In the genomic region with DNA sequence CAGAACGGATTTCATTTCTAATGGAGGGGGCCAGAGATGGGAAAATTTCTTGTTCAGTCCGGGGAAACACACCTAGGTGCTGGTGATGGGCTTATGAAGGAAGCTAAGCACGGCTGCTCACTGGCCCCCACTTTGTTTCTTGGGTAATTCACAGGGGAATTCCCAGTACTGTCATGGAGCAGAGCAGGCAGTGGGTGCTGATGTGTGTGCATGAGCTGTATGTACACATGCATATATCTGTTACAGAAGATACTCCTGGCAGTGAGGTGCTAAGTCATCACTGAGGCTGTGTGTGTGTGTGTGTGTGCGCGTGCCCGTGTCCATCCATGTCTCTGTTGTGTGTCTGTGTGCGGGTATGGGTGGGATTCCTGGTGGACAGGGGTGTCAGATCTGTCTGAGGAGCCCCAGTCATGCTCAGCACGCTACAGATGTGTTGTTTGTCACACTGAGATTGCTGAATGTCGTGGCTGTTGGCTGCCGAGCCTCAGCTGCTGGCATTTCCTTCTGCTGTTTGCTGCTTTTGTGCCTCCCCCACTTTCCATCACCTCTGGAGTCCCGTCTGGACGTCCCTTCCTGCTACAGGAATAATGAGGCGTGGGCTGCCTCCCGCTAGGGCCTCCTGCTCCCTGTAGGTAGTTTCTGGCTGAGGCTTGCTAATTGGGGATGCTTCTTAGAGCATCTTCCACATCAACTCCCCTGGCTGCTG, we compare ENCODE assay signal across 1 cellular context.
TF ChIP-seq lines count a peak whose summit lies in the region.

No MANE protein-coding gene starts in this region.

TF ChIP-seq in GM12878, 131 proteins besides CTCF, POLR2A, EP300 and RAD21:
- TF ChIP-seq SMAD5 (IDR thresholded peaks at IDR 0.05; ENCODE audit: low read depth) (no peak), CREM (IDR thresholded peaks at IDR 0.05; ENCODE audit: low read depth) (peak; percentile 28; the same call in 1 of the 2 replicates), ETV6 (conservative IDR thresholded peaks at IDR 0.05 in 1 of 2, IDR thresholded peaks at IDR 0.05 in 1 of 2; ENCODE audit: borderline replicate concordance in 1 of 2, low read depth in 1 of 2) (0 out of 4 replicates have a peak, but pooled peaks of 1 of the 2 experiments have one; percentile 16), IKZF2 (IDR thresholded peaks at IDR 0.05) (peak in 1 of 2 experiments; percentile 28; a peak in 2 of 4 replicates), RELA (IDR thresholded peaks at IDR 0.05; ENCODE audit: borderline replicate concordance, partially characterized antibody) (peak; percentile 86), CBX5 (IDR thresholded peaks at IDR 0.05; ENCODE audit: low read depth) (0 out of 2 replicates have a peak, but pooled peaks have one; percentile 50), ZNF622 (IDR thresholded peaks at IDR 0.05) (no peak), EED (IDR thresholded peaks at IDR 0.05; ENCODE audit: low read depth) (peak; percentile 21; the same call in 1 of the 2 replicates), RBBP5 (conservative IDR thresholded peaks at IDR 0.05) (no peak), SUZ12 (IDR thresholded peaks at IDR 0.05; ENCODE audit: unreplicated experiment) (no peak), MTA3 (IDR thresholded peaks at IDR 0.05; ENCODE audit: borderline replicate concordance, low read length) (no peak), MEF2B (IDR thresholded peaks at IDR 0.05; ENCODE audit: partially characterized antibody, poor library complexity, severe bottlenecking) (peak; percentile 35), HDGF (IDR thresholded peaks at IDR 0.05) (0 out of 2 replicates have a peak, but pooled peaks have one; percentile 38), TCF12 (IDR thresholded peaks at IDR 0.05; ENCODE audit: low read depth, low read length) (no peak), CEBPB (IDR thresholded peaks at IDR 0.05; ENCODE audit: borderline replicate concordance in 1 of 2, low read depth in 2 of 2, low read length in 2 of 2) (no peak), GATAD2B (conservative IDR thresholded peaks at IDR 0.05; ENCODE audit: low read depth) (0 out of 2 replicates have a peak, but pooled peaks have one; percentile 34), PML (IDR thresholded peaks at IDR 0.05; ENCODE audit: low read length) (peak; percentile 71), BCL3 (IDR thresholded peaks at IDR 0.05; ENCODE audit: borderline replicate concordance, insufficient read depth, low read depth, low read length, poor library complexity, severe bottlenecking) (peak; percentile 11), CUX1 (IDR thresholded peaks at IDR 0.05; ENCODE audit: insufficient replicate concordance, low read depth, low read length) (no peak), ASH2L (IDR thresholded peaks at IDR 0.05; ENCODE audit: borderline replicate concordance, low read depth) (no peak), POU2F2 (IDR thresholded peaks at IDR 0.05; ENCODE audit: borderline replicate concordance, low read depth, low read length) (peak; percentile 22; the same call in 1 of the 3 replicates), POLR2AphosphoS5 (IDR thresholded peaks at IDR 0.05; ENCODE audit: low read length) (peak; percentile 51), SP1 (IDR thresholded peaks at IDR 0.05; ENCODE audit: low read depth, low read length) (no peak), PAX5 (IDR thresholded peaks at IDR 0.05; ENCODE audit: borderline replicate concordance, low read depth, low read length) (peak; percentile 36; the same call in 1 of the 2 replicates), YY1 (IDR thresholded peaks at IDR 0.05; ENCODE audit: low read depth, low read length) (peak; percentile 67), SMARCA5 (IDR thresholded peaks at IDR 0.05) (no peak), CREB1 (IDR thresholded peaks at IDR 0.05; ENCODE audit: low read depth) (peak; percentile 21; the same call in 1 of the 2 replicates)
- TF ChIP-seq, protein P1, sequence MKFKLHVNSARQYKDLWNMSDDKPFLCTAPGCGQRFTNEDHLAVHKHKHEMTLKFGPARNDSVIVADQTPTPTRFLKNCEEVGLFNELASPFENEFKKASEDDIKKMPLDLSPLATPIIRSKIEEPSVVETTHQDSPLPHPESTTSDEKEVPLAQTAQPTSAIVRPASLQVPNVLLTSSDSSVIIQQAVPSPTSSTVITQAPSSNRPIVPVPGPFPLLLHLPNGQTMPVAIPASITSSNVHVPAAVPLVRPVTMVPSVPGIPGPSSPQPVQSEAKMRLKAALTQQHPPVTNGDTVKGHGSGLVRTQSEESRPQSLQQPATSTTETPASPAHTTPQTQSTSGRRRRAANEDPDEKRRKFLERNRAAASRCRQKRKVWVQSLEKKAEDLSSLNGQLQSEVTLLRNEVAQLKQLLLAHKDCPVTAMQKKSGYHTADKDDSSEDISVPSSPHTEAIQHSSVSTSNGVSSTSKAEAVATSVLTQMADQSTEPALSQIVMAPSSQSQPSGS (IDR thresholded peaks at IDR 0.05; ENCODE audit: low read length): peak; percentile 75; the same call in 1 of the 2 replicates
- TF ChIP-seq, protein P2, sequence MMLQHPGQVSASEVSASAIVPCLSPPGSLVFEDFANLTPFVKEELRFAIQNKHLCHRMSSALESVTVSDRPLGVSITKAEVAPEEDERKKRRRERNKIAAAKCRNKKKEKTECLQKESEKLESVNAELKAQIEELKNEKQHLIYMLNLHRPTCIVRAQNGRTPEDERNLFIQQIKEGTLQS (IDR thresholded peaks at IDR 0.05; ENCODE audit: borderline replicate concordance, extremely low read depth, low read depth, low read length): no peak
- TF ChIP-seq, protein P3, sequence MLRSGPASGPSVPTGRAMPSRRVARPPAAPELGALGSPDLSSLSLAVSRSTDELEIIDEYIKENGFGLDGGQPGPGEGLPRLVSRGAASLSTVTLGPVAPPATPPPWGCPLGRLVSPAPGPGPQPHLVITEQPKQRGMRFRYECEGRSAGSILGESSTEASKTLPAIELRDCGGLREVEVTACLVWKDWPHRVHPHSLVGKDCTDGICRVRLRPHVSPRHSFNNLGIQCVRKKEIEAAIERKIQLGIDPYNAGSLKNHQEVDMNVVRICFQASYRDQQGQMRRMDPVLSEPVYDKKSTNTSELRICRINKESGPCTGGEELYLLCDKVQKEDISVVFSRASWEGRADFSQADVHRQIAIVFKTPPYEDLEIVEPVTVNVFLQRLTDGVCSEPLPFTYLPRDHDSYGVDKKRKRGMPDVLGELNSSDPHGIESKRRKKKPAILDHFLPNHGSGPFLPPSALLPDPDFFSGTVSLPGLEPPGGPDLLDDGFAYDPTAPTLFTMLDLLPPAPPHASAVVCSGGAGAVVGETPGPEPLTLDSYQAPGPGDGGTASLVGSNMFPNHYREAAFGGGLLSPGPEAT (IDR thresholded peaks at IDR 0.05; ENCODE audit: low read depth): 0 out of 2 replicates have a peak, but pooled peaks have one; percentile 29
- TF ChIP-seq, protein P4, sequence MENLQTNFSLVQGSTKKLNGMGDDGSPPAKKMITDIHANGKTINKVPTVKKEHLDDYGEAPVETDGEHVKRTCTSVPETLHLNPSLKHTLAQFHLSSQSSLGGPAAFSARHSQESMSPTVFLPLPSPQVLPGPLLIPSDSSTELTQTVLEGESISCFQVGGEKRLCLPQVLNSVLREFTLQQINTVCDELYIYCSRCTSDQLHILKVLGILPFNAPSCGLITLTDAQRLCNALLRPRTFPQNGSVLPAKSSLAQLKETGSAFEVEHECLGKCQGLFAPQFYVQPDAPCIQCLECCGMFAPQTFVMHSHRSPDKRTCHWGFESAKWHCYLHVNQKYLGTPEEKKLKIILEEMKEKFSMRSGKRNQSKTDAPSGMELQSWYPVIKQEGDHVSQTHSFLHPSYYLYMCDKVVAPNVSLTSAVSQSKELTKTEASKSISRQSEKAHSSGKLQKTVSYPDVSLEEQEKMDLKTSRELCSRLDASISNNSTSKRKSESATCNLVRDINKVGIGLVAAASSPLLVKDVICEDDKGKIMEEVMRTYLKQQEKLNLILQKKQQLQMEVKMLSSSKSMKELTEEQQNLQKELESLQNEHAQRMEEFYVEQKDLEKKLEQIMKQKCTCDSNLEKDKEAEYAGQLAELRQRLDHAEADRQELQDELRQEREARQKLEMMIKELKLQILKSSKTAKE (IDR thresholded peaks at IDR 0.05; ENCODE audit: low read depth, poor library complexity, severe bottlenecking): no peak
